9 cellular contexts compared by ENCODE assay signal in genomic region chr3:122021811-122022401, GRCh38. TPM values are rescaled to one million over a fixed set of nuclear protein-coding genes. Genes with fewer than 3 reads are reported as not detected.
A peak's percentile ranks its signal among the peaks of the same experiment; 100 is the strongest.
DNase-seq lines count a peak whose midpoint lies in the region; ATAC-seq and TF ChIP-seq lines count a peak whose summit lies in the region.
"Had no signal": no experiment of that assay in that cellular context is flagged by ENCODE, and none has a peak within 500 bp of the region (broad histone marks: within the 10 kb centered on the region; RNA-seq: fewer than 3 reads in every experiment).

Gene ILDR1, minus strand, starts transcription at chr3:122022247. Its CDS starts 170 bp downstream, at chr3:122022077.

- H3K9me3 Mint-ChIP-seq in activated naive CD4-positive, alpha-beta T cell treated with anti-CD3 and anti-CD28 coated beads for 36 hours: no peaks in the 10 kb centered on the region
- H3K9me3 Mint-ChIP-seq in WTC11: no peaks in the 10 kb centered on the region

- peaks cover 40% of the 10 kb centered on the region for H3K27me3 Mint-ChIP-seq in activated naive CD4-positive, alpha-beta T cell treated with anti-CD3 and anti-CD28 coated beads for 36 hours (ENCODE audit: low read depth)
- no peaks in the 10 kb centered on the region; the same call in 1 of the 2 replicates for H3K27me3 Mint-ChIP-seq in WTC11 (ENCODE audit: low read depth)

- peaks cover 3% of the 10 kb centered on the region for H3K4me1 Mint-ChIP-seq in activated naive CD4-positive, alpha-beta T cell treated with anti-CD3 and anti-CD28 coated beads for 36 hours (ENCODE audit: low read depth)
- H3K4me1 Mint-ChIP-seq in WTC11: peaks cover 19% of the 10 kb centered on the region

- TF ChIP-seq CTCF in WTC11 (IDR thresholded peaks at IDR 0.05): no peak

- no peaks in the 10 kb centered on the region for H3K36me3 Mint-ChIP-seq in activated naive CD4-positive, alpha-beta T cell treated with anti-CD3 and anti-CD28 coated beads for 36 hours (ENCODE audit: low read depth)
- no peaks in the 10 kb centered on the region for H3K36me3 Mint-ChIP-seq in WTC11

- POLR2A ChIA-PET in WTC11 (lab: Charles Lee): interaction anchor here (1.0 kb wide), 1 partner anchor 428 kb away, joined by 3 read pairs; the partner anchor contains the start of gene FBXO40

- ATAC-seq in HG03571 (IDR thresholded peaks at IDR 0.05; ENCODE audit: unreplicated experiment) (peak; percentile 38), WTC11 (peak; percentile 82), HG03039 (IDR thresholded peaks at IDR 0.05; ENCODE audit: unreplicated experiment) (no peak)

- H3K4me3 Mint-ChIP-seq in activated naive CD4-positive, alpha-beta T cell treated with anti-CD3 and anti-CD28 coated beads for 36 hours: peak within 1 kb of the TSS; percentile 19
- peak within 1 kb of the TSS; percentile 79 for H3K4me3 Mint-ChIP-seq in WTC11

- intact Hi-C loops in activated naive CD4-positive, alpha-beta T cell treated with anti-CD3 and anti-CD28 coated beads for 36 hours (cut with micrococcal nuclease): no loop called here

- peak; percentile 22 for DNase-seq in activated naive CD4-positive, alpha-beta T cell treated with anti-CD3 and anti-CD28 coated beads for 36 hours
- no peak for DNase-seq in activated naive CD4-positive, alpha-beta T cell treated with Interleukin-2 at 50 U/mL for 16 hours
- peak; percentile 68 for DNase-seq in WTC11 (ENCODE audit: low spot score)
- peak; percentile 76 for DNase-seq in left kidney (ENCODE audit: low read depth, low spot score)
- DNase-seq in AML-193 (lab: John Stamatoyannopoulos, UW): no peak
- DNase-seq in activated CD8-positive, alpha-beta memory T cell treated with anti-CD3 and anti-CD28 coated beads, Interleukin-2, amount 50 U/mL, for 4 hours: no peak

- CTCF ChIA-PET in activated naive CD4-positive, alpha-beta T cell treated with anti-CD3 and anti-CD28 coated beads for 36 hours (lab: Charles Lee): no interaction called here
- CTCF ChIA-PET in WTC11 (lab: Charles Lee): interaction anchor here (1.4 to 3.3 kb wide), 2 partner anchors 9 to 26 kb away, joined by 3 to 20 read pairs; no protein-coding TSS in a partner anchor

- H3K27ac Mint-ChIP-seq in activated naive CD4-positive, alpha-beta T cell treated with anti-CD3 and anti-CD28 coated beads for 36 hours: no peak within 1 kb of the TSS
- H3K27ac Mint-ChIP-seq in WTC11: peak within 1 kb of the TSS; percentile 57

TF ChIP-seq in WTC11, 78 proteins besides CTCF, POLR2A, EP300 and RAD21 (continues in another document):
- TF ChIP-seq ZNF416 (CRISPR knock-in tag; IDR thresholded peaks at IDR 0.05) (0 out of 2 replicates have a peak, but pooled peaks have one; percentile 42), TEAD4 (CRISPR knock-in tag; IDR thresholded peaks at IDR 0.05) (no peak), MYBL2 (CRISPR knock-in tag; IDR thresholded peaks at IDR 0.05) (no peak), FOXJ3 (CRISPR knock-in tag; IDR thresholded peaks at IDR 0.05; ENCODE audit: borderline replicate concordance) (no peak), CBFB (CRISPR knock-in tag; IDR thresholded peaks at IDR 0.05; ENCODE audit: low read depth) (0 out of 2 replicates have a peak, but pooled peaks have one; percentile 22), SMAD4 (CRISPR knock-in tag; IDR thresholded peaks at IDR 0.05) (no peak), ETV6 (CRISPR knock-in tag; IDR thresholded peaks at IDR 0.05) (0 out of 2 replicates have a peak, but pooled peaks have one; percentile 44)
- TF ChIP-seq, protein P1, sequence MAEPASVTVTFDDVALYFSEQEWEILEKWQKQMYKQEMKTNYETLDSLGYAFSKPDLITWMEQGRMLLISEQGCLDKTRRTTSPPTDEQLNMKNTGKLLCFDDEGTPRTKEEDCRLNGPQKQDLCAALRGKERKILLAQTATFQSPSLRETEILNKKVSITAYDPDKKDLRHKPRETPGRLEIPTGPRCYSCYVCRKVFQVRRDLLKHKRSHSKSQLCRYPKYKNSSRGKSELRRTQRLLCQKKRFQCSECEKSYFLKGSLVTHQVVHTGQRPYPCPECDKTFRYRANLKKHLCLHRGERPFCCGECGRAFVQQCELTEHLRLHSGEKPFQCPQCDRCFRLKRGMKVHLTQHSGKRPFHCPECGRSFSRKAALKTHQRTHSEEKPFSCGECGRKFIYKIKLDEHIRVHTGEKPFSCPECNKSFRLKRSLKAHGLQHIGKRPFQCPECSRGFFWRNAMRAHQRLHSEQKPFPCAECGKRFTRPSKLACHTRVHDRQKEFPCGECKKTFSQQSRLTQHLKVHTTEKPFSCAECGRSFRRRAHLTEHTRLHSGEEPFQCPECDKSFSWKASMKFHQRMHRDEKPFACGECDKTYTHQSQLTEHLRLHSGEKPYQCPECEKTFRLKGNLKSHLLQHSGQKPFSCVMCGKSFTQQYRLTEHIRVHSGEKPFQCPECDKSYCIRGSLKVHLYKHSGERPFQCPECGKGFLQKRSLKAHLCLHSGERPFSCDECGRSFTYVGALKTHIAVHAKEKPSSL (CRISPR knock-in tag; conservative IDR thresholded peaks at IDR 0.05): no peak
- TF ChIP-seq, protein P2, sequence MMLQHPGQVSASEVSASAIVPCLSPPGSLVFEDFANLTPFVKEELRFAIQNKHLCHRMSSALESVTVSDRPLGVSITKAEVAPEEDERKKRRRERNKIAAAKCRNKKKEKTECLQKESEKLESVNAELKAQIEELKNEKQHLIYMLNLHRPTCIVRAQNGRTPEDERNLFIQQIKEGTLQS (CRISPR knock-in tag; conservative IDR thresholded peaks at IDR 0.05): no peak
- TF ChIP-seq, protein P3, sequence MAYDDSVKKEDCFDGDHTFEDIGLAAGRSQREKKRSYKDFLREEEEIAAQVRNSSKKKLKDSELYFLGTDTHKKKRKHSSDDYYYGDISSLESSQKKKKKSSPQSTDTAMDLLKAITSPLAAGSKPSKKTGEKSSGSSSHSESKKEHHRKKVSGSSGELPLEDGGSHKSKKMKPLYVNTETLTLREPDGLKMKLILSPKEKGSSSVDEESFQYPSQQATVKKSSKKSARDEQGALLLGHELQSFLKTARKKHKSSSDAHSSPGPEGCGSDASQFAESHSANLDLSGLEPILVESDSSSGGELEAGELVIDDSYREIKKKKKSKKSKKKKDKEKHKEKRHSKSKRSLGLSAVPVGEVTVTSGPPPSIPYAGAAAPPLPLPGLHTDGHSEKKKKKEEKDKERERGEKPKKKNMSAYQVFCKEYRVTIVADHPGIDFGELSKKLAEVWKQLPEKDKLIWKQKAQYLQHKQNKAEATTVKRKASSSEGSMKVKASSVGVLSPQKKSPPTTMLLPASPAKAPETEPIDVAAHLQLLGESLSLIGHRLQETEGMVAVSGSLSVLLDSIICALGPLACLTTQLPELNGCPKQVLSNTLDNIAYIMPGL (CRISPR knock-in tag; IDR thresholded peaks at IDR 0.05): peak; percentile 52; the same call in 1 of the 2 replicates
- TF ChIP-seq, protein P4, sequence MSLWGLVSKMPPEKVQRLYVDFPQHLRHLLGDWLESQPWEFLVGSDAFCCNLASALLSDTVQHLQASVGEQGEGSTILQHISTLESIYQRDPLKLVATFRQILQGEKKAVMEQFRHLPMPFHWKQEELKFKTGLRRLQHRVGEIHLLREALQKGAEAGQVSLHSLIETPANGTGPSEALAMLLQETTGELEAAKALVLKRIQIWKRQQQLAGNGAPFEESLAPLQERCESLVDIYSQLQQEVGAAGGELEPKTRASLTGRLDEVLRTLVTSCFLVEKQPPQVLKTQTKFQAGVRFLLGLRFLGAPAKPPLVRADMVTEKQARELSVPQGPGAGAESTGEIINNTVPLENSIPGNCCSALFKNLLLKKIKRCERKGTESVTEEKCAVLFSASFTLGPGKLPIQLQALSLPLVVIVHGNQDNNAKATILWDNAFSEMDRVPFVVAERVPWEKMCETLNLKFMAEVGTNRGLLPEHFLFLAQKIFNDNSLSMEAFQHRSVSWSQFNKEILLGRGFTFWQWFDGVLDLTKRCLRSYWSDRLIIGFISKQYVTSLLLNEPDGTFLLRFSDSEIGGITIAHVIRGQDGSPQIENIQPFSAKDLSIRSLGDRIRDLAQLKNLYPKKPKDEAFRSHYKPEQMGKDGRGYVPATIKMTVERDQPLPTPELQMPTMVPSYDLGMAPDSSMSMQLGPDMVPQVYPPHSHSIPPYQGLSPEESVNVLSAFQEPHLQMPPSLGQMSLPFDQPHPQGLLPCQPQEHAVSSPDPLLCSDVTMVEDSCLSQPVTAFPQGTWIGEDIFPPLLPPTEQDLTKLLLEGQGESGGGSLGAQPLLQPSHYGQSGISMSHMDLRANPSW (CRISPR knock-in tag; conservative IDR thresholded peaks at IDR 0.05; ENCODE audit: low read depth): no peak
- TF ChIP-seq, protein P5, sequence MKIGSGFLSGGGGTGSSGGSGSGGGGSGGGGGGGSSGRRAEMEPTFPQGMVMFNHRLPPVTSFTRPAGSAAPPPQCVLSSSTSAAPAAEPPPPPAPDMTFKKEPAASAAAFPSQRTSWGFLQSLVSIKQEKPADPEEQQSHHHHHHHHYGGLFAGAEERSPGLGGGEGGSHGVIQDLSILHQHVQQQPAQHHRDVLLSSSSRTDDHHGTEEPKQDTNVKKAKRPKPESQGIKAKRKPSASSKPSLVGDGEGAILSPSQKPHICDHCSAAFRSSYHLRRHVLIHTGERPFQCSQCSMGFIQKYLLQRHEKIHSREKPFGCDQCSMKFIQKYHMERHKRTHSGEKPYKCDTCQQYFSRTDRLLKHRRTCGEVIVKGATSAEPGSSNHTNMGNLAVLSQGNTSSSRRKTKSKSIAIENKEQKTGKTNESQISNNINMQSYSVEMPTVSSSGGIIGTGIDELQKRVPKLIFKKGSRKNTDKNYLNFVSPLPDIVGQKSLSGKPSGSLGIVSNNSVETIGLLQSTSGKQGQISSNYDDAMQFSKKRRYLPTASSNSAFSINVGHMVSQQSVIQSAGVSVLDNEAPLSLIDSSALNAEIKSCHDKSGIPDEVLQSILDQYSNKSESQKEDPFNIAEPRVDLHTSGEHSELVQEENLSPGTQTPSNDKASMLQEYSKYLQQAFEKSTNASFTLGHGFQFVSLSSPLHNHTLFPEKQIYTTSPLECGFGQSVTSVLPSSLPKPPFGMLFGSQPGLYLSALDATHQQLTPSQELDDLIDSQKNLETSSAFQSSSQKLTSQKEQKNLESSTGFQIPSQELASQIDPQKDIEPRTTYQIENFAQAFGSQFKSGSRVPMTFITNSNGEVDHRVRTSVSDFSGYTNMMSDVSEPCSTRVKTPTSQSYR (CRISPR knock-in tag; IDR thresholded peaks at IDR 0.05): no peak
- TF ChIP-seq, protein P6, sequence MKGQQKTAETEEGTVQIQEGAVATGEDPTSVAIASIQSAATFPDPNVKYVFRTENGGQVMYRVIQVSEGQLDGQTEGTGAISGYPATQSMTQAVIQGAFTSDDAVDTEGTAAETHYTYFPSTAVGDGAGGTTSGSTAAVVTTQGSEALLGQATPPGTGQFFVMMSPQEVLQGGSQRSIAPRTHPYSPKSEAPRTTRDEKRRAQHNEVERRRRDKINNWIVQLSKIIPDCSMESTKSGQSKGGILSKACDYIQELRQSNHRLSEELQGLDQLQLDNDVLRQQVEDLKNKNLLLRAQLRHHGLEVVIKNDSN (CRISPR knock-in tag; IDR thresholded peaks at IDR 0.05): no peak

RNA-seq across cellular contexts. Expression of gene ILDR1, which starts in this region (rescaled TPM):
- not detected for total RNA-seq in activated naive CD4-positive, alpha-beta T cell treated with anti-CD3 and anti-CD28 coated beads for 36 hours
- 2.3 to 3.4 TPM (median 2.8 TPM) in 3 replicates for total RNA-seq in WTC11 (2021)
- total RNA-seq: Daoy had no signal

Comparison
In these comparisons a context has a peak if more than half of its experiments do, and no peak if none do; other contexts are left out.
1. Peak in DNase-seq in activated naive CD4-positive, alpha-beta T cell treated with anti-CD3 and anti-CD28 coated beads for 36 hours; RNA of the gene not detected or under 1 TPM.
2. DNase-seq: peak in WTC11 (single experiment) and left kidney (single experiment); none in activated naive CD4-positive, alpha-beta T cell treated with Interleukin-2 at 50 U/mL for 16 hours (single experiment), AML-193 (0 of 2) and activated CD8-positive, alpha-beta memory T cell treated with anti-CD3 and anti-CD28 coated beads, Interleukin-2, amount 50 U/mL, for 4 hours (single experiment).